ENCODE assay signal across 17 cellular contexts in genomic region chr1:152514715-152515453, GRCh38. TPM values are rescaled to one million over a fixed set of nuclear protein-coding genes. Genes with fewer than 3 reads are reported as not detected.
DNase-seq lines count a peak whose midpoint lies in the region; ATAC-seq and TF ChIP-seq lines count a peak whose summit lies in the region.
"Had no signal": no experiment of that assay in that cellular context is flagged by ENCODE, and none has a peak within 500 bp of the region (broad histone marks: within the 10 kb centered on the region; RNA-seq: fewer than 3 reads in every experiment).

No MANE protein-coding gene starts in this region.

- intact Hi-C loops in Caco-2 (cut with micrococcal nuclease; ENCODE audit: unreplicated experiment) (loop anchor here (1.0 kb wide), 1 partner anchor 10 kb away; no protein-coding TSS in a partner anchor), esophagus squamous epithelium (cut with DNase I) (no loop called here)

- H3K36me3 ChIP-seq in Caco-2 (ENCODE audit: control insufficient read depth, insufficient read depth, low read length) (no peaks in the 10 kb centered on the region), MG63 (no peaks in the 10 kb centered on the region), esophagus squamous epithelium (no peaks in the 10 kb centered on the region)

- peak overlapping the region; percentile 5 to 76 (median 64) for H3K27ac ChIP-seq in esophagus squamous epithelium

- no peaks in the 10 kb centered on the region for H3K9me3 Mint-ChIP-seq in Caco-2 (ENCODE audit: unreplicated experiment)

- H3K27ac Mint-ChIP-seq in Caco-2 (ENCODE audit: unreplicated experiment) = no peak overlapping the region
- H3K27ac Mint-ChIP-seq: naive B cell had no signal

- H3K4me1 Mint-ChIP-seq in Caco-2 (ENCODE audit: low read depth, unreplicated experiment) = peaks cover 32% of the 10 kb centered on the region

- no peaks in the 10 kb centered on the region for H3K36me3 Mint-ChIP-seq in Caco-2 (ENCODE audit: insufficient read depth, unreplicated experiment)
- H3K36me3 Mint-ChIP-seq: naive B cell had no signal

- ATAC-seq in HG03457 (IDR thresholded peaks at IDR 0.05; ENCODE audit: unreplicated experiment) (no peak), HG03135 (IDR thresholded peaks at IDR 0.05; ENCODE audit: unreplicated experiment) (no peak), HG03565 (IDR thresholded peaks at IDR 0.05; ENCODE audit: unreplicated experiment) (no peak), HG03442 (IDR thresholded peaks at IDR 0.05; ENCODE audit: unreplicated experiment) (no peak)

- H3K4me3 ChIP-seq in Caco-2 (ENCODE audit: low read depth, low read length) (peak overlapping the region; percentile 38), MG63 (peak overlapping the region; percentile 20; the same call in 1 of the 2 replicates), esophagus squamous epithelium (peak overlapping the region; percentile 31 to 65 (median 48)), skeletal muscle cell (ENCODE audit: low read depth, low read length) (peak overlapping the region; percentile 24)

- BruUV-seq in Caco-2 (replicated peaks; lab: Mats Ljungman, UMichigan) = no TSS peak

- peak overlapping the region; percentile 71 for H3K4me3 Mint-ChIP-seq in Caco-2 (ENCODE audit: unreplicated experiment)

- H3K27me3 Mint-ChIP-seq in Caco-2 (ENCODE audit: insufficient read depth, unreplicated experiment) = no peaks in the 10 kb centered on the region

- CTCF ChIA-PET in Caco-2 (lab: Charles Lee) = interaction anchor here (0.9 to 1.1 kb wide), 3 partner anchors 16 to 19 kb away, joined by 3 to 5 read pairs (median 3); no protein-coding TSS in a partner anchor

- H3K9me3 ChIP-seq in Caco-2 (no peaks in the 10 kb centered on the region), MG63 (no peaks in the 10 kb centered on the region), esophagus squamous epithelium (no peaks in the 10 kb centered on the region)

- H3K27me3 ChIP-seq in Caco-2 (replicated peaks; ENCODE audit: control insufficient read depth, insufficient read depth, low read length) (no peaks in the 10 kb centered on the region), MG63 (peaks cover 2% of the 10 kb centered on the region; the same call in 1 of the 2 replicates), esophagus squamous epithelium (peaks cover 0 to 66% (median 6%) of the 10 kb centered on the region in 4 donors)

- 40 to 47% methylated on average over 11 to 13 of the region's 20 CpGs for WGBS in esophagus squamous epithelium, 2 donors

- TF ChIP-seq CTCF in Caco-2 (IDR thresholded peaks at IDR 0.05; ENCODE audit: insufficient read depth in 1 of 2, low read depth in 1 of 2, low read length in 1 of 2, severe bottlenecking in 1 of 2, unreplicated experiment in 1 of 2) (no peak), esophagus squamous epithelium (IDR thresholded peaks at IDR 0.05) (no peak)

- DNase-seq in Caco-2 = no peak
- no peak for DNase-seq in MG63
- no peak for DNase-seq in esophagus squamous epithelium (lab: John Stamatoyannopoulos, UW)
- no peak for DNase-seq in skeletal muscle cell (ENCODE audit: low read depth)
- DNase-seq: activated gamma-delta T cell treated with Interleukin-2 at 50 U/mL for 16 hours, AML-193, GDM1, naive B cell, NCI-H1694, NCI-H446 treated with DMSO at 0.1 percent for 48 hours, SHP77 had no signal

- no peak for TF ChIP-seq POLR2A in esophagus squamous epithelium (IDR thresholded peaks at IDR 0.05)

- POLR2A ChIA-PET in Caco-2 (lab: Charles Lee) = no interaction called here

- H3K4me1 ChIP-seq in Caco-2 = peaks cover 16% of the 10 kb centered on the region
- H3K4me1 ChIP-seq in esophagus squamous epithelium = peaks cover 9 to 53% (median 14%) of the 10 kb centered on the region in 3 donors

RNA-seq across cellular contexts. Expression of gene CRCT1, which starts 0.6 kb away (rescaled TPM):
- total RNA-seq in Caco-2 (2022) = not detected in 2 replicates
- total RNA-seq in MG63 (2014; rRNA removed; shearing (Covaris generic); ENCODE audit: low replicate concordance) = not detected in 2 replicates
- 100 to 1,000 TPM in 3 of 4 donors, 10 to 100 TPM in 1; 87.9 to 720 (median 367) TPM for total RNA-seq in esophagus squamous epithelium
- total RNA-seq: left lobe of liver had no signal

RNA-seq across cellular contexts. Expression of gene LCE5A, which starts 4.3 kb away (rescaled TPM):
- total RNA-seq in Caco-2 (2022) (not detected in 2 replicates), esophagus squamous epithelium (1 to 10 TPM in 1 of 4 donors, not detected in 3; 1.2 TPM)
- not detected in 2 replicates for total RNA-seq in MG63 (2014; rRNA removed; shearing (Covaris generic); ENCODE audit: low replicate concordance)
- total RNA-seq: HT-29, left lobe of liver had no signal

RNA-seq across cellular contexts. Expression of gene LCE3E, which starts 51.7 kb away (rescaled TPM):
- not detected in 2 replicates for total RNA-seq in Caco-2 (2022)
- total RNA-seq in MG63 (2014; rRNA removed; shearing (Covaris generic); ENCODE audit: low replicate concordance) = not detected in 2 replicates
- 10 to 100 TPM in 1 of 4 donors, 1 to 10 TPM in 2, under 1 TPM in 1; 0.76 to 10.0 (median 2.4) TPM for total RNA-seq in esophagus squamous epithelium
- total RNA-seq: HT-29, left lobe of liver had no signal

Comparison
In these comparisons a context has a peak if more than half of its experiments do, and no peak if none do; other contexts are left out.
1. RNA of gene CRCT1, which starts 0.6 kb away (total RNA-seq): 87.9 to 720 TPM in esophagus squamous epithelium; not detected in Caco-2 and not detected in MG63; every median in the first group is over 10 times any median in the second.
2. Peak in every context shown above with its lines, with median percentiles within 50 percentile points of each other: H3K4me3 ChIP-seq.